Comparison of ENCODE assay signal across 1 cellular context in genomic region chr9:24245988-24246387, GRCh38.
TF ChIP-seq lines count a peak whose summit lies in the region.

No MANE protein-coding gene starts in this region.

TF ChIP-seq in GM23338, 12 proteins besides CTCF, POLR2A, EP300 and RAD21 (continued from another document):
- no peak for TF ChIP-seq ZNF462 (CRISPR knock-in tag; IDR thresholded peaks at IDR 0.05)
- no peak for TF ChIP-seq CREB1 (CRISPR knock-in tag; IDR thresholded peaks at IDR 0.05; ENCODE audit: low read depth)
- TF ChIP-seq EZH2phosphoT487 (IDR thresholded peaks at IDR 0.05; ENCODE audit: unreplicated experiment), result no peak
- no peak for TF ChIP-seq ZNF331 (CRISPR knock-in tag; IDR thresholded peaks at IDR 0.05; ENCODE audit: low read depth)
- TF ChIP-seq ETS1 (IDR thresholded peaks at IDR 0.05), result no peak
- TF ChIP-seq ZNF114 (CRISPR knock-in tag; IDR thresholded peaks at IDR 0.05), result no peak
- TF ChIP-seq EZH2 (IDR thresholded peaks at IDR 0.05; ENCODE audit: low read depth, unreplicated experiment), result no peak
- TF ChIP-seq POLR2AphosphoS5 (IDR thresholded peaks at IDR 0.05; ENCODE audit: low read depth), result no peak
- TF ChIP-seq JUNB (IDR thresholded peaks at IDR 0.05; ENCODE audit: unreplicated experiment), result no peak
- no peak for TF ChIP-seq REST (IDR thresholded peaks at IDR 0.05; ENCODE audit: unreplicated experiment)
- no peak for TF ChIP-seq NANOG (IDR thresholded peaks at IDR 0.05; ENCODE audit: borderline replicate concordance)
TF ChIP-seq in GM23338: peak in this region for 0.
